In genomic region chr5:96155156-96155555, GRCh38 we compare ENCODE assay signal across 23 cellular contexts.
DNase-seq lines count a peak whose midpoint lies in the region; ATAC-seq, FAIRE-seq and TF ChIP-seq lines count a peak whose summit lies in the region.
"Had no signal": no experiment of that assay in that cellular context is flagged by ENCODE, and none has a peak within 500 bp of the region (broad histone marks: within the 10 kb centered on the region; RNA-seq: fewer than 3 reads in every experiment).

No MANE protein-coding gene starts in this region.

- TF ChIP-seq CTCF in IMR-90 (conservative IDR thresholded peaks at IDR 0.05; ENCODE audit: low read depth, low read length) (no peak), epithelial cell of esophagus (IDR thresholded peaks at IDR 0.05; ENCODE audit: insufficient read depth, low read depth, low read length, missing control alignments) (no peak), osteocyte (IDR thresholded peaks at IDR 0.05) (no peak), HepG2 (CRISPR knock-in tag; IDR thresholded peaks at IDR 0.05) (no peak)

- peaks cover 9% of the 10 kb centered on the region for H3K4me1 ChIP-seq in IMR-90 (ENCODE audit: control insufficient read depth, insufficient read depth, low read length)
- no peaks in the 10 kb centered on the region for H3K4me1 ChIP-seq in HepG2 (ENCODE audit: insufficient read depth, low read length)
- H3K4me1 ChIP-seq in neuronal stem cell (ENCODE audit: control insufficient read depth in 2 of 2, insufficient read depth in 1 of 2, low read depth in 1 of 2, low read length in 2 of 2) = peaks cover 0 to 5% of the 10 kb centered on the region in 2 donors
- H3K4me1 ChIP-seq: BE2C had no signal

- no peak overlapping the region for H3K18ac ChIP-seq in IMR-90 (ENCODE audit: low read depth, low read length)
- H3K18ac ChIP-seq in neuronal stem cell (ENCODE audit: low read length) = no peak overlapping the region

- dilution Hi-C loops in IMR-90 (cut with HindIII; ENCODE audit: low sequenced_read_pairs, unreplicated experiment) = no loop called here

- no peaks in the 10 kb centered on the region for H3K36me3 Mint-ChIP-seq in osteocyte (ENCODE audit: unreplicated experiment)
- H3K36me3 Mint-ChIP-seq: CD4-positive, alpha-beta memory T cell had no signal

- TF ChIP-seq POLR2A in IMR-90 (IDR thresholded peaks at IDR 0.05; ENCODE audit: low read depth, low read length) (no peak), HepG2 (IDR thresholded peaks at IDR 0.05; ENCODE audit: insufficient read depth in 1 of 2, low read depth in 2 of 2, low read length in 2 of 2) (no peak)

- H3K79me2 ChIP-seq in HepG2 (ENCODE audit: insufficient read depth, low read length) = no peaks in the 10 kb centered on the region

- no TSS peak for BruUV-seq in IMR-90 (replicated peaks; lab: Mats Ljungman, UMichigan)
- no TSS peak for BruUV-seq in HepG2 (replicated peaks; lab: Mats Ljungman, UMichigan)

- H4K8ac ChIP-seq in IMR-90 (ENCODE audit: low read depth in 2 of 2, low read length in 2 of 2) = no peak overlapping the region
- no peak overlapping the region for H4K8ac ChIP-seq in neuronal stem cell (ENCODE audit: low read depth, low read length)

- no peak overlapping the region for H3K4me3 Mint-ChIP-seq in osteocyte (ENCODE audit: unreplicated experiment)
- H3K4me3 Mint-ChIP-seq: HFFc6 had no signal

- DNase-seq in IMR-90 (no peak), epithelial cell of esophagus (ENCODE audit: low read depth) (peak; percentile 62), osteocyte (ENCODE audit: extremely low spot score, unreplicated experiment) (no peak), HepG2 (ENCODE audit: low spot score) (no peak), neuronal stem cell (ENCODE audit: low spot score) (no peak), Kasumi-1 (lab: John Stamatoyannopoulos, UW) (no peak)
- DNase-seq: ACHN; AML-193; BE2C; Calu3; CD4-positive, alpha-beta memory T cell; COR-L47; DMS53; DMS79 treated with DMSO at 0.1 percent for 48 hours; GF-D8; GOT3; HFFc6 had no signal

- H4K20me1 ChIP-seq in IMR-90 (ENCODE audit: insufficient read depth, low read length) (no peaks in the 10 kb centered on the region), HepG2 (ENCODE audit: insufficient read depth, low read length) (no peaks in the 10 kb centered on the region)
- H4K20me1 ChIP-seq: BLaER1 treated with 17β-estradiol and CSF1 and Interleukin-3, amounts not matched to agents 10 nM and 100 nM had no signal

- H2AK9ac ChIP-seq in IMR-90 (replicated peaks; ENCODE audit: low read depth, low read length, poor library complexity) = no peak overlapping the region

- H2BK5ac ChIP-seq in IMR-90 (ENCODE audit: low read depth, low read length, poor library complexity, severe bottlenecking) = no peak overlapping the region
- no peak overlapping the region for H2BK5ac ChIP-seq in neuronal stem cell (ENCODE audit: low read length)

- H3K4me2 ChIP-seq in IMR-90 (ENCODE audit: low read depth, low read length) (no peak overlapping the region), HepG2 (ENCODE audit: low read depth, low read length) (no peak overlapping the region), neuronal stem cell (ENCODE audit: insufficient read depth, low read length, poor library complexity, severe bottlenecking) (no peak overlapping the region)
- H3K4me2 ChIP-seq: A549; BLaER1 treated with 17β-estradiol and CSF1 and Interleukin-3, amounts not matched to agents 10 nM and 100 nM had no signal

- H3K4me3 ChIP-seq in IMR-90 (ENCODE audit: insufficient read depth, low read depth, low read length) (no peak overlapping the region), epithelial cell of esophagus (ENCODE audit: low read length) (no peak overlapping the region), HepG2 (replicated peaks in 1 of 3; ENCODE audit: insufficient read depth in 1 of 3, low read depth in 2 of 3, low read length in 3 of 3) (no peak overlapping the region), neuronal stem cell (ENCODE audit: low read length in 2 of 2) (no peak overlapping the region)
- H3K4me3 ChIP-seq: A549; BLaER1 treated with 17β-estradiol and CSF1 and Interleukin-3, amounts not matched to agents 10 nM and 100 nM; HAP-1 had no signal

- WGBS in IMR-90 (ENCODE audit: extremely low coverage in 2 of 2, insufficient read length in 1 of 2), 2 experiments = no CpG with 5 or more reads among the region's 2 CpGs
- 96% methylated on average over 2 of the region's 2 CpGs for WGBS in HepG2 (ENCODE audit: low lambda C conversion rate)
- WGBS in neuronal stem cell (ENCODE audit: extremely low coverage in 2 of 2, insufficient read length in 2 of 2, insufficient replicate concordance in 1 of 2), 2 donors = no CpG with 5 or more reads among the region's 2 CpGs

- CTCF ChIA-PET in IMR-90 (lab: Yijun Ruan, JAX) (no interaction called here), HepG2 (lab: Yijun Ruan, JAX; ENCODE audit: low intra/inter-chr PET ratio, low total read pairs) (no interaction called here)

- H3K27ac Mint-ChIP-seq in osteocyte (ENCODE audit: unreplicated experiment) = peak overlapping the region; percentile 50
- H3K27ac Mint-ChIP-seq: CD4-positive, alpha-beta memory T cell; HFFc6 had no signal

- no peak overlapping the region for H3K56ac ChIP-seq in IMR-90 (ENCODE audit: extremely low read depth, insufficient read depth, low read length)

- no peaks in the 10 kb centered on the region for H3K27me3 Mint-ChIP-seq in osteocyte (ENCODE audit: unreplicated experiment)

- H2BK12ac ChIP-seq in neuronal stem cell (ENCODE audit: low read length) = no peak overlapping the region

- H3K4me1 Mint-ChIP-seq in osteocyte (ENCODE audit: unreplicated experiment) = peaks cover 31% of the 10 kb centered on the region
- H3K4me1 Mint-ChIP-seq: CD4-positive, alpha-beta memory T cell had no signal

- no peaks in the 10 kb centered on the region for H3K36me3 ChIP-seq in IMR-90 (ENCODE audit: control insufficient read depth, insufficient read depth, low read length)
- H3K36me3 ChIP-seq in HepG2 (replicated peaks in 1 of 2; ENCODE audit: control insufficient read depth in 1 of 2, insufficient read depth in 2 of 2, low read length in 2 of 2) = no peaks in the 10 kb centered on the region; a peak in 1 of 5 replicates
- H3K36me3 ChIP-seq in neuronal stem cell (replicated peaks in 1 of 2; ENCODE audit: control insufficient read depth in 2 of 2, insufficient read depth in 2 of 2, low read length in 2 of 2) = no peaks in the 10 kb centered on the region
- H3K36me3 ChIP-seq: BE2C; BLaER1 treated with 17β-estradiol and CSF1 and Interleukin-3, amounts not matched to agents 10 nM and 100 nM; HAP-1 had no signal

- no peak for FAIRE-seq in HepG2 (lab: Jason Lieb, UNC)
- FAIRE-seq: A549, GM12891, GM18507, H54 had no signal

- H3K27me3 ChIP-seq in IMR-90 (ENCODE audit: control insufficient read depth, insufficient read depth, low read length) (no peaks in the 10 kb centered on the region), HepG2 (ENCODE audit: control insufficient read depth in 1 of 2, insufficient read depth in 2 of 2, low read length in 2 of 2) (no peaks in the 10 kb centered on the region), neuronal stem cell (ENCODE audit: control insufficient read depth in 3 of 3, insufficient read depth in 3 of 3, low read depth in 1 of 3, low read length in 3 of 3) (no peaks in the 10 kb centered on the region)
- H3K27me3 ChIP-seq: BE2C; BLaER1 treated with 17β-estradiol and CSF1 and Interleukin-3, amounts not matched to agents 10 nM and 100 nM had no signal

- no peak overlapping the region for H2AFZ ChIP-seq in IMR-90 (replicated peaks; ENCODE audit: low read length, poor library complexity)
- H2AFZ ChIP-seq in HepG2 (ENCODE audit: low read length) = no peak overlapping the region
- H2AFZ ChIP-seq in neuronal stem cell (ENCODE audit: low read length) = no peak overlapping the region

- H3K79me1 ChIP-seq in IMR-90 (ENCODE audit: low read depth in 1 of 2, low read length in 2 of 2) (no peaks in the 10 kb centered on the region), neuronal stem cell (ENCODE audit: low read depth, low read length) (no peaks in the 10 kb centered on the region)

- H3K23ac ChIP-seq in IMR-90 (ENCODE audit: low read depth, low read length) (no peak overlapping the region), neuronal stem cell (ENCODE audit: low read depth, low read length, poor library complexity) (no peak overlapping the region)

- no peak for TF ChIP-seq RAD21 in IMR-90 (IDR thresholded peaks at IDR 0.05; ENCODE audit: low read length)
- TF ChIP-seq RAD21 in HepG2 (CRISPR knock-in tag; IDR thresholded peaks at IDR 0.05) = no peak

- in situ Hi-C loops in IMR-90 (cut with MboI; ENCODE audit: low sequenced_read_pairs) (no loop called here), HepG2 (cut with HindIII; ENCODE audit: extremely low pct_ligation_motif_present, low pct_unique_long_range_greater_than_20kb) (no loop called here)

- no peak overlapping the region for H2BK20ac ChIP-seq in IMR-90 (ENCODE audit: low read depth, low read length)

- H3K14ac ChIP-seq in IMR-90 (replicated peaks; ENCODE audit: low read depth, low read length) (no peak overlapping the region), neuronal stem cell (ENCODE audit: low read length) (no peak overlapping the region)

- H4K91ac ChIP-seq in IMR-90 (ENCODE audit: insufficient read depth, low read depth, low read length) = no peak overlapping the region
- H4K91ac ChIP-seq in neuronal stem cell (ENCODE audit: low read depth, low read length, poor library complexity) = no peak overlapping the region

- no peak overlapping the region for H4K5ac ChIP-seq in IMR-90 (ENCODE audit: low read depth, low read length)

- H2BK15ac ChIP-seq in IMR-90 (ENCODE audit: low read depth, low read length) (no peak overlapping the region), neuronal stem cell (ENCODE audit: low read length) (no peak overlapping the region)

- intact Hi-C loops in IMR-90 (cut with micrococcal nuclease) = no loop called here
- intact Hi-C loops in HepG2 (cut with micrococcal nuclease; ENCODE audit: unreplicated experiment) = no loop called here

- H2BK120ac ChIP-seq in IMR-90 (ENCODE audit: low read depth, low read length) (0 out of 2 replicates have a peak overlapping the region, but pooled peaks have one; percentile 3), neuronal stem cell (ENCODE audit: low read depth, low read length) (no peak overlapping the region)

- TF ChIP-seq EP300 in HepG2 (IDR thresholded peaks at IDR 0.05; ENCODE audit: low read depth in 2 of 2, low read length in 2 of 2) = no peak
- TF ChIP-seq EP300 in HepG2 (CRISPR knock-in tag; IDR thresholded peaks at IDR 0.05; ENCODE audit: borderline replicate concordance) = no peak

- peaks cover 3% of the 10 kb centered on the region; the same call in 1 of the 2 replicates for H3K9me1 ChIP-seq in IMR-90 (ENCODE audit: insufficient read depth, low read length)

- H3K4ac ChIP-seq in IMR-90 (ENCODE audit: low read depth, low read length) (no peak overlapping the region), neuronal stem cell (ENCODE audit: low read length) (no peak overlapping the region)

- H3K27ac ChIP-seq in IMR-90 (ENCODE audit: insufficient read depth, low read length) = no peak overlapping the region
- no peak overlapping the region for H3K27ac ChIP-seq in HepG2 (ENCODE audit: extremely low read length, insufficient read depth, low read length)
- H3K27ac ChIP-seq in neuronal stem cell (replicated peaks; ENCODE audit: low read length) = no peak overlapping the region
- H3K27ac ChIP-seq: A549; BLaER1 treated with 17β-estradiol and CSF1 and Interleukin-3, amounts not matched to agents 10 nM and 100 nM had no signal

- H2AK5ac ChIP-seq in IMR-90 (ENCODE audit: low read depth, low read length) (no peak overlapping the region), neuronal stem cell (ENCODE audit: low read depth, low read length) (no peak overlapping the region)

- H3K9me3 Mint-ChIP-seq in osteocyte (ENCODE audit: unreplicated experiment) = no peaks in the 10 kb centered on the region
- H3K9me3 Mint-ChIP-seq: CD4-positive, alpha-beta memory T cell; HFFc6 had no signal

- H3K9ac ChIP-seq in IMR-90 (ENCODE audit: low read depth, low read length) (no peak overlapping the region), HepG2 (ENCODE audit: insufficient read depth, low read depth, low read length) (no peak overlapping the region), neuronal stem cell (ENCODE audit: low read depth, low read length, poor library complexity) (no peak overlapping the region)
- H3K9ac ChIP-seq: BLaER1 treated with 17β-estradiol and CSF1 and Interleukin-3, amounts not matched to agents 10 nM and 100 nM had no signal

- no peak for ATAC-seq in IMR-90 (ENCODE audit: low read depth)
- no peak for ATAC-seq in HepG2
- ATAC-seq: A549 had no signal

- POLR2A ChIA-PET in IMR-90 (lab: Charles Lee; ENCODE audit: unreplicated experiment) (no interaction called here), HepG2 (lab: Yijun Ruan, JAX) (no interaction called here)

- H3K9me3 ChIP-seq in IMR-90 (ENCODE audit: control insufficient read depth, insufficient read depth, low read length) (no peaks in the 10 kb centered on the region), HepG2 (ENCODE audit: low read length) (no peaks in the 10 kb centered on the region), neuronal stem cell (replicated peaks in 1 of 2; ENCODE audit: control insufficient read depth in 2 of 2, insufficient read depth in 1 of 2, low read depth in 1 of 2, low read length in 2 of 2) (no peaks in the 10 kb centered on the region)
- H3K9me3 ChIP-seq: A549; BE2C; BLaER1 treated with 17β-estradiol and CSF1 and Interleukin-3, amounts not matched to agents 10 nM and 100 nM; HAP-1 had no signal
